Comparison of ENCODE assay signal across 8 cellular contexts in genomic region chr11:33774356-33775063, GRCh38. TPM values are rescaled to one million over a fixed set of nuclear protein-coding genes. Genes with fewer than 3 reads are reported as not detected.
A peak's percentile ranks its signal among the peaks of the same experiment; 100 is the strongest.
DNase-seq lines count a peak whose midpoint lies in the region; ATAC-seq and TF ChIP-seq lines count a peak whose summit lies in the region.

TSS of gene FBXO3 (minus strand) at chr11:33774520. CDS start at chr11:33774497, 23 bp downstream.

- CTCF ChIA-PET in activated naive CD4-positive, alpha-beta T cell treated with anti-CD3 and anti-CD28 coated beads for 36 hours (lab: Charles Lee), result interaction anchor here (0.7 to 0.8 kb wide), 2 partner anchors 34 to 37 kb away, joined by 3 read pairs; no protein-coding TSS in a partner anchor

- peak within 1 kb of the TSS; percentile 85 for H3K27ac Mint-ChIP-seq in activated naive CD4-positive, alpha-beta T cell treated with anti-CD3 and anti-CD28 coated beads for 36 hours

- H3K4me3 Mint-ChIP-seq in activated naive CD4-positive, alpha-beta T cell treated with anti-CD3 and anti-CD28 coated beads for 36 hours, result peak within 1 kb of the TSS; percentile 90

- 0% methylated on average over 9 to 14 of the region's 49 CpGs for WGBS in gastroesophageal sphincter (ENCODE audit: low coverage in 1 of 2), 2 donors
- no CpG with 5 or more reads among the region's 49 CpGs for WGBS in neuronal stem cell (ENCODE audit: extremely low coverage in 2 of 2, insufficient read length in 2 of 2, insufficient replicate concordance in 1 of 2), 2 donors

- peak within 1 kb of the TSS; percentile 88 for H3K18ac ChIP-seq in neuronal stem cell (ENCODE audit: low read length)

- H2BK15ac ChIP-seq in neuronal stem cell (ENCODE audit: low read length), result peak within 1 kb of the TSS; percentile 54

- H3K4me1 ChIP-seq in gastroesophageal sphincter (peaks cover 0 to 71% (median 20%) of the 10 kb centered on the region in 3 donors), neuronal stem cell (ENCODE audit: control insufficient read depth in 2 of 2, insufficient read depth in 1 of 2, low read depth in 1 of 2, low read length in 2 of 2) (peaks cover 11 to 12% of the 10 kb centered on the region in 2 donors)

- H3K9me3 Mint-ChIP-seq in activated naive CD4-positive, alpha-beta T cell treated with anti-CD3 and anti-CD28 coated beads for 36 hours, result no peaks in the 10 kb centered on the region

- TF ChIP-seq POLR2A in gastroesophageal sphincter (IDR thresholded peaks at IDR 0.05), result peak; percentile 36 to 56

- H2BK12ac ChIP-seq in neuronal stem cell (ENCODE audit: low read length), result no peak within 1 kb of the TSS

- peak within 1 kb of the TSS; percentile 73 for H2BK5ac ChIP-seq in neuronal stem cell (ENCODE audit: low read length)

- no peak for TF ChIP-seq EP300 in gastroesophageal sphincter (IDR thresholded peaks at IDR 0.05)

- H3K4me3 ChIP-seq in HFF-Myc (replicated peaks; ENCODE audit: low read depth, low read length) (peak within 1 kb of the TSS; percentile 91), SK-N-MC (peak within 1 kb of the TSS; percentile 97), gastroesophageal sphincter (peak within 1 kb of the TSS; percentile 49 to 93), neuronal stem cell (ENCODE audit: low read length in 2 of 2) (peak within 1 kb of the TSS; percentile 91 to 94)

- ATAC-seq in gastroesophageal sphincter, result peak; percentile 93

- H4K8ac ChIP-seq in neuronal stem cell (ENCODE audit: low read depth, low read length), result no peak within 1 kb of the TSS

- H3K27ac ChIP-seq in SK-N-MC (no peak within 1 kb of the TSS; the same call in 1 of the 2 replicates), gastroesophageal sphincter (peak within 1 kb of the TSS; percentile 64 to 92 (median 90)), neuronal stem cell (replicated peaks; ENCODE audit: low read length) (no peak within 1 kb of the TSS)

- H3K14ac ChIP-seq in neuronal stem cell (ENCODE audit: low read length), result no peak within 1 kb of the TSS

- intact Hi-C loops in activated naive CD4-positive, alpha-beta T cell treated with anti-CD3 and anti-CD28 coated beads for 36 hours (cut with micrococcal nuclease), result loop anchor here (1.0 to 10.0 kb wide), 7 partner anchors 38 to 1190 kb away; partner anchors contain the start of genes C11orf91, CAPRIN1, CD59 and CSTF3

- H2AK5ac ChIP-seq in neuronal stem cell (ENCODE audit: low read depth, low read length), result peak within 1 kb of the TSS; percentile 85

- peak within 1 kb of the TSS; percentile 99 for H3K4me2 ChIP-seq in neuronal stem cell (ENCODE audit: insufficient read depth, low read length, poor library complexity, severe bottlenecking)

- H3K27me3 ChIP-seq in gastroesophageal sphincter (no peaks in the 10 kb centered on the region), neuronal stem cell (ENCODE audit: control insufficient read depth in 3 of 3, insufficient read depth in 3 of 3, low read depth in 1 of 3, low read length in 3 of 3) (peaks cover 0 to 45% (median 9%) of the 10 kb centered on the region in 3 experiments)

- peaks cover 39% of the 10 kb centered on the region for H3K4me1 Mint-ChIP-seq in activated naive CD4-positive, alpha-beta T cell treated with anti-CD3 and anti-CD28 coated beads for 36 hours (ENCODE audit: low read depth)

- H3K36me3 ChIP-seq in SK-N-MC (ENCODE audit: insufficient read depth, low read length), result peaks cover 1% of the 10 kb centered on the region
- peaks cover 0 to 10% of the 10 kb centered on the region in 2 donors for H3K36me3 ChIP-seq in gastroesophageal sphincter
- H3K36me3 ChIP-seq in neuronal stem cell (replicated peaks in 1 of 2; ENCODE audit: control insufficient read depth in 2 of 2, insufficient read depth in 2 of 2, low read length in 2 of 2), result peaks cover 0 to 5% of the 10 kb centered on the region in 2 donors

- TF ChIP-seq CTCF in HFF-Myc (IDR thresholded peaks at IDR 0.05; ENCODE audit: low read depth, low read length, missing control alignments) (no peak), gastroesophageal sphincter (IDR thresholded peaks at IDR 0.05) (no peak), subcutaneous adipose tissue (IDR thresholded peaks at IDR 0.05; ENCODE audit: low read depth) (no peak)

- no peak within 1 kb of the TSS for H3K4ac ChIP-seq in neuronal stem cell (ENCODE audit: low read length)

- peak within 1 kb of the TSS; percentile 75 for H3K23ac ChIP-seq in neuronal stem cell (ENCODE audit: low read depth, low read length, poor library complexity)

- H3K27me3 Mint-ChIP-seq in activated naive CD4-positive, alpha-beta T cell treated with anti-CD3 and anti-CD28 coated beads for 36 hours (ENCODE audit: low read depth), result peaks cover 12% of the 10 kb centered on the region

- peak within 1 kb of the TSS; percentile 87 for H3K9ac ChIP-seq in SK-N-MC (ENCODE audit: insufficient read length)
- H3K9ac ChIP-seq in neuronal stem cell (ENCODE audit: low read depth, low read length, poor library complexity), result peak within 1 kb of the TSS; percentile 95

- H2BK120ac ChIP-seq in neuronal stem cell (ENCODE audit: low read depth, low read length), result no peak within 1 kb of the TSS

- H3K36me3 Mint-ChIP-seq in activated naive CD4-positive, alpha-beta T cell treated with anti-CD3 and anti-CD28 coated beads for 36 hours (ENCODE audit: low read depth), result peaks cover 2% of the 10 kb centered on the region

- no peak within 1 kb of the TSS for H4K91ac ChIP-seq in neuronal stem cell (ENCODE audit: low read depth, low read length, poor library complexity)

- peak within 1 kb of the TSS; percentile 93 for H2AFZ ChIP-seq in neuronal stem cell (ENCODE audit: low read length)

- H3K79me1 ChIP-seq in neuronal stem cell (ENCODE audit: low read depth, low read length), result peaks cover 8% of the 10 kb centered on the region

- DNase-seq in GDM1 (lab: John Stamatoyannopoulos, UW) (peak; percentile 73), HFF-Myc (ENCODE audit: extremely low read depth, low read depth) (peak; percentile 35), NAMALWA (ENCODE audit: low spot score) (peak; percentile 91), SK-N-MC (ENCODE audit: low read depth, low spot score) (peak; percentile 45), neuronal stem cell (ENCODE audit: low spot score) (peak; percentile 86)
- DNase-seq in activated naive CD4-positive, alpha-beta T cell treated with anti-CD3 and anti-CD28 coated beads for 36 hours, result peak; percentile 82

- no peaks in the 10 kb centered on the region for H3K9me3 ChIP-seq in SK-N-MC (ENCODE audit: low read depth, low read length)
- H3K9me3 ChIP-seq in gastroesophageal sphincter, result no peaks in the 10 kb centered on the region
- no peaks in the 10 kb centered on the region for H3K9me3 ChIP-seq in neuronal stem cell (replicated peaks in 1 of 2; ENCODE audit: control insufficient read depth in 2 of 2, insufficient read depth in 1 of 2, low read depth in 1 of 2, low read length in 2 of 2)

RNA-seq across cellular contexts. Expression of gene FBXO3, which starts in this region (rescaled TPM):
- 10 to 100 TPM; 12.2 to 12.9 TPM for total RNA-seq in activated naive CD4-positive, alpha-beta T cell treated with anti-CD3 and anti-CD28 coated beads for 36 hours
- total RNA-seq in gastroesophageal sphincter (10 to 100 TPM; 38.8 to 81.4 (median 55.7) TPM), subcutaneous adipose tissue (10 to 100 TPM; 28.8 to 38.5 (median 33.9) TPM)
- polyA plus RNA-seq in neuronal stem cell (2013, experiment 1 of 2), result 18.5 TPM
- polyA plus RNA-seq in neuronal stem cell (2013, experiment 2 of 2), result 19.6 TPM

Comparison
In these comparisons a context has a peak if more than half of its experiments do, and no peak if none do; other contexts are left out.
1. DNase-seq: peak in every context shown above with its lines; median percentile 91 in NAMALWA; 86 in neuronal stem cell; 82 in activated naive CD4-positive, alpha-beta T cell treated with anti-CD3 and anti-CD28 coated beads for 36 hours; 73 in GDM1; 45 in SK-N-MC; 35 in HFF-Myc.
2. H3K27ac ChIP-seq: peak in gastroesophageal sphincter (4 of 4); none in SK-N-MC (single experiment) and neuronal stem cell (single experiment).
3. Peak in every context shown above with its lines, with median percentiles within 50 percentile points of each other: H3K4me3 ChIP-seq.